11 cellular contexts compared by ENCODE assay signal in genomic region chr14:68182492-68182891, GRCh38.
DNase-seq lines count a peak whose midpoint lies in the region; ATAC-seq, FAIRE-seq and TF ChIP-seq lines count a peak whose summit lies in the region.
"Had no signal": no experiment of that assay in that cellular context is flagged by ENCODE, and none has a peak within 500 bp of the region (broad histone marks: within the 10 kb centered on the region; RNA-seq: fewer than 3 reads in every experiment).

No MANE protein-coding gene starts in this region.

- H3K9me3 ChIP-seq in HCT116 (ENCODE audit: control insufficient read depth in 1 of 2, insufficient read depth in 1 of 2, low read depth in 1 of 2, low read length in 2 of 2) = no peaks in the 10 kb centered on the region
- 0 out of 2 replicates have a peak, but pooled peaks cover 3% of the 10 kb centered on the region for H3K9me3 ChIP-seq in PC-9 (ENCODE audit: insufficient read depth, low read depth)
- H3K9me3 ChIP-seq in small intestine (ENCODE audit: control insufficient read depth, low read depth) = no peaks in the 10 kb centered on the region

- no peak for TF ChIP-seq POLR2A in HCT116 (IDR thresholded peaks at IDR 0.05; ENCODE audit: borderline replicate concordance, extremely low read depth, insufficient read depth, insufficient read length)

- H3K4me2 ChIP-seq in HCT116 (ENCODE audit: low read length) (peak overlapping the region; percentile 64; the same call in 1 of the 2 replicates), PC-9 (peak overlapping the region; percentile 67)

- H3K4me1 ChIP-seq in HCT116 (ENCODE audit: control insufficient read depth in 1 of 2, insufficient read depth in 2 of 2, low read length in 2 of 2) = peaks cover 38 to 52% of the 10 kb centered on the region in 2 experiments
- H3K4me1 ChIP-seq in PC-9 (replicated peaks; ENCODE audit: insufficient read depth) = peaks cover 51% of the 10 kb centered on the region
- H3K4me1 ChIP-seq in small intestine (ENCODE audit: control insufficient read depth in 2 of 2, insufficient read depth in 1 of 2, low read depth in 1 of 2, low read length in 1 of 2) = peaks cover 6 to 8% of the 10 kb centered on the region in 2 donors

- H3K4me3 Mint-ChIP-seq in stimulated activated naive B cell treated with anti-CD40 and anti-IgM and Interleukin-4, amounts not matched to agents 10 μg/mL and 1 μg/mL and 100 μg/mL, for 72 hours = no peak overlapping the region
- H3K4me3 Mint-ChIP-seq in HFFc6 = no peak overlapping the region

- no peak for FAIRE-seq in small intestine (lab: Jason Lieb, UNC)
- FAIRE-seq: islet of Langerhans had no signal

- no peaks in the 10 kb centered on the region for H3K9me3 Mint-ChIP-seq in stimulated activated naive B cell treated with anti-CD40 and anti-IgM and Interleukin-4, amounts not matched to agents 10 μg/mL and 1 μg/mL and 100 μg/mL, for 72 hours
- no peaks in the 10 kb centered on the region for H3K9me3 Mint-ChIP-seq in HFFc6

- no peak for TF ChIP-seq RAD21 in HCT116 (IDR thresholded peaks at IDR 0.05; ENCODE audit: low read depth)

- POLR2A ChIA-PET in HCT116 (lab: Charles Lee) (no interaction called here), PC-9 (lab: Charles Lee; ENCODE audit: unreplicated experiment) (no interaction called here)

- H4K20me1 ChIP-seq in HCT116 (ENCODE audit: insufficient read depth) (no peaks in the 10 kb centered on the region), PC-9 (ENCODE audit: insufficient read depth) (no peaks in the 10 kb centered on the region)

- DNase-seq in activated T-cell treated with anti-CD3 and anti-CD28 coated beads for 24 hours (ENCODE audit: low read depth) = peak; percentile 5
- DNase-seq in activated T-cell treated with anti-CD3 and anti-CD28 coated beads for 4 hours = no peak
- DNase-seq in HCT116 (ENCODE audit: low read depth, low spot score) = no peak
- DNase-seq in PC-9 = no peak
- DNase-seq in stimulated activated naive B cell treated with anti-CD40 and anti-IgM and Interleukin-4, amounts not matched to agents 10 μg/mL and 1 μg/mL and 100 μg/mL, for 72 hours = no peak
- no peak for DNase-seq in small intestine
- no peak for DNase-seq in HFFc6
- DNase-seq in NCI-H146 treated with DMSO at 0.1 percent for 48 hours (lab: John Stamatoyannopoulos, UW; ENCODE audit: unreplicated experiment) = no peak
- DNase-seq: NCI-H187 had no signal

- no peaks in the 10 kb centered on the region for H3K27me3 ChIP-seq in HCT116 (ENCODE audit: insufficient read depth, low read length)
- no peaks in the 10 kb centered on the region for H3K27me3 ChIP-seq in PC-9 (ENCODE audit: insufficient read depth, low read depth)
- H3K27me3 ChIP-seq in small intestine (ENCODE audit: control insufficient read depth in 2 of 2, insufficient read depth in 2 of 2, low read length in 2 of 2) = no peaks in the 10 kb centered on the region

- H3K79me2 ChIP-seq in HCT116 (ENCODE audit: insufficient read depth, low read length) = no peaks in the 10 kb centered on the region
- no peaks in the 10 kb centered on the region for H3K79me2 ChIP-seq in PC-9 (ENCODE audit: low read depth)
- H3K79me2 ChIP-seq: parathyroid adenoma had no signal

- WGBS in small intestine, 3 donors = 74 to 81% (median 76%) methylated on average over 5 of the region's 5 CpGs

- BruUV-seq in HCT116 (replicated peaks; lab: Mats Ljungman, UMichigan) (no TSS peak), PC-9 (replicated peaks; lab: Mats Ljungman, UMichigan) (no TSS peak)

- RAD21 ChIA-PET in HCT116 (lab: Charles Lee; ENCODE audit: low non-redundant PET in 1 of 2, low total read pairs in 2 of 2, uncharacterized antibody in 2 of 2, unreplicated experiment in 2 of 2) = no interaction called here

- intact Hi-C loops in HCT116 (cut with micrococcal nuclease) (no loop called here), PC-9 (cut with micrococcal nuclease; ENCODE audit: unreplicated experiment) (no loop called here)

- ATAC-seq in HCT116 = no peak
- peak; percentile 60 to 65 for ATAC-seq in stimulated activated naive B cell treated with anti-CD40 and anti-IgM and Interleukin-4, amounts not matched to agents 10 μg/mL and 1 μg/mL and 100 μg/mL, for 72 hours (replicated peaks)

- no peaks in the 10 kb centered on the region for H3K36me3 ChIP-seq in HCT116 (ENCODE audit: control insufficient read depth in 1 of 2, insufficient read depth in 2 of 2, low read length in 2 of 2)
- no peaks in the 10 kb centered on the region for H3K36me3 ChIP-seq in PC-9 (ENCODE audit: low read depth)
- no peaks in the 10 kb centered on the region for H3K36me3 ChIP-seq in small intestine (ENCODE audit: control insufficient read depth in 2 of 2, insufficient read depth in 2 of 2, low read length in 2 of 2)

- peaks cover 12 to 24% of the 10 kb centered on the region in 2 donors for H3K4me1 Mint-ChIP-seq in stimulated activated naive B cell treated with anti-CD40 and anti-IgM and Interleukin-4, amounts not matched to agents 10 μg/mL and 1 μg/mL and 100 μg/mL, for 72 hours
- peaks cover 49% of the 10 kb centered on the region for H3K4me1 Mint-ChIP-seq in HFFc6 (ENCODE audit: low read depth)

- H3K9me2 ChIP-seq in HCT116 (ENCODE audit: insufficient read depth) (no peaks in the 10 kb centered on the region), PC-9 (ENCODE audit: insufficient read depth) (no peaks in the 10 kb centered on the region)

- H3K9ac ChIP-seq in HCT116 (ENCODE audit: low read length) = no peak overlapping the region
- H3K9ac ChIP-seq: parathyroid adenoma had no signal

- no peak overlapping the region for H3K4me3 ChIP-seq in HCT116 (replicated peaks in 1 of 2; ENCODE audit: low read depth in 1 of 2, low read length in 2 of 2)
- no peak overlapping the region for H3K4me3 ChIP-seq in PC-9
- no peak overlapping the region for H3K4me3 ChIP-seq in small intestine (ENCODE audit: low read depth in 1 of 2, low read length in 2 of 2)

- peaks cover 0 to 3% of the 10 kb centered on the region in 2 donors for H3K36me3 Mint-ChIP-seq in stimulated activated naive B cell treated with anti-CD40 and anti-IgM and Interleukin-4, amounts not matched to agents 10 μg/mL and 1 μg/mL and 100 μg/mL, for 72 hours
- no peaks in the 10 kb centered on the region for H3K36me3 Mint-ChIP-seq in HFFc6 (ENCODE audit: low read depth)

- TF ChIP-seq CTCF in HCT116 (IDR thresholded peaks at IDR 0.05 in 2 of 3, conservative IDR thresholded peaks at IDR 0.05 in 1 of 3; ENCODE audit: borderline replicate concordance in 1 of 3, insufficient read depth in 1 of 3, low read depth in 2 of 3, low read length in 2 of 3) (no peak), PC-9 (conservative IDR thresholded peaks at IDR 0.05) (no peak), HFFc6 (IDR thresholded peaks at IDR 0.05) (no peak)

- CTCF ChIA-PET in HCT116 (lab: Charles Lee) = no interaction called here
- CTCF ChIA-PET in PC-9 (lab: Charles Lee) = no interaction called here

- H3K27ac Mint-ChIP-seq in stimulated activated naive B cell treated with anti-CD40 and anti-IgM and Interleukin-4, amounts not matched to agents 10 μg/mL and 1 μg/mL and 100 μg/mL, for 72 hours = peak overlapping the region; percentile 3
- H3K27ac Mint-ChIP-seq in HFFc6 = no peak overlapping the region

- no peak overlapping the region for H2AFZ ChIP-seq in HCT116 (ENCODE audit: low read depth, low read length, poor library complexity, severe bottlenecking)
- H2AFZ ChIP-seq in PC-9 = no peak overlapping the region
- H2AFZ ChIP-seq: parathyroid adenoma had no signal

- H3K27me3 Mint-ChIP-seq in stimulated activated naive B cell treated with anti-CD40 and anti-IgM and Interleukin-4, amounts not matched to agents 10 μg/mL and 1 μg/mL and 100 μg/mL, for 72 hours = no peaks in the 10 kb centered on the region
- no peaks in the 10 kb centered on the region; the same call in none of the 2 replicates for H3K27me3 Mint-ChIP-seq in HFFc6 (ENCODE audit: insufficient read depth)

- peaks cover 24% of the 10 kb centered on the region; the same call in 1 of the 2 replicates for H3F3A ChIP-seq in PC-9 (ENCODE audit: insufficient read depth, low read depth)

- peak overlapping the region; percentile 95 for H3K27ac ChIP-seq in HCT116 (ENCODE audit: low read depth, low read length)
- peak overlapping the region; percentile 59 for H3K27ac ChIP-seq in PC-9
- H3K27ac ChIP-seq in small intestine (ENCODE audit: low read depth in 1 of 2, low read length in 1 of 2) = no peak overlapping the region
- H3K27ac ChIP-seq: parathyroid adenoma had no signal

TF ChIP-seq in HCT116, 20 proteins besides CTCF, POLR2A, EP300 and RAD21:
- no peak for TF ChIP-seq JUND (IDR thresholded peaks at IDR 0.05)
- TF ChIP-seq EZH2phosphoT487 (IDR thresholded peaks at IDR 0.05; ENCODE audit: borderline replicate concordance) = no peak
- TF ChIP-seq SIN3A (IDR thresholded peaks at IDR 0.05; ENCODE audit: low read depth) = no peak
- no peak for TF ChIP-seq ELF1 (IDR thresholded peaks at IDR 0.05; ENCODE audit: borderline replicate concordance, low read depth)
- TF ChIP-seq EGR1 (IDR thresholded peaks at IDR 0.05; ENCODE audit: low read depth) = no peak
TF ChIP-seq in HCT116: peak in this region for 0.

Comparison
In these comparisons a context has a peak if more than half of its experiments do, and no peak if none do; other contexts are left out.
1. H3K27ac ChIP-seq: peak in HCT116 (single experiment) and PC-9 (single experiment); none in small intestine (0 of 2).